Comparison of ENCODE assay signal across 14 cellular contexts in the genomic region with DNA sequence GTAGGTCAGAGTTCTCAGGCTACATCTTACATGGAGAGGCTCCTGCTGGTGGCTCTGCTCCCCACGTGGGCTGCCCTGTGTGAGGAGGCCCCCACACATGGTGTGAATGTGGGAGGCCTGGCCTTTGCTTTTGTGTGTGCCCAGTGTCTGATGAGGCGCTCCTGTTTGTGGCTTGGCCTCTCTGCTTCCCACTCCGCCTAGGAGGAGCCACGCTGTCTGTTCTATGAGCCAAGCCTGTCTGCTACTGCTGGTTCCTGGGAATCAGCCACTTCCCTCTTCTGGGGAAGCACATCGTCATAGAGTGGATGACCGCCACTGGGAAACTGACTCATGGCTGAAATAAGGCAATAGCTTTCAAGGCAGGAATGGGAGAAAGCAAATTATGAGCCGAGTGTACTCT.
DNase-seq lines count a peak whose midpoint lies in the region; ATAC-seq, FAIRE-seq and TF ChIP-seq lines count a peak whose summit lies in the region.
"Had no signal": no experiment of that assay in that cellular context is flagged by ENCODE, and none has a peak within 500 bp of the region (broad histone marks: within the 10 kb centered on the region; RNA-seq: fewer than 3 reads in every experiment).

No MANE protein-coding gene starts in this region.

- DNase-seq in H54 (ENCODE audit: insufficient read length, low spot score) (peak; percentile 71), astrocyte (ENCODE audit: low read depth) (peak; percentile 91), islet precursor cell (peak; percentile 59), pons (ENCODE audit: low spot score) (no peak), SKM-1 (lab: John Stamatoyannopoulos, UW; ENCODE audit: unreplicated experiment) (no peak)
- DNase-seq: activated naive CD8-positive, alpha-beta T cell treated with anti-CD3 and anti-CD28 coated beads, Interleukin-2, amount 50 U/mL, for 24 hours; DMS 273 treated with DMSO at 0.1 percent for 48 hours; esophagus squamous epithelium; H7; MM.1S; NCI-H82; SW 1271 had no signal

- H3K36me3 ChIP-seq in astrocyte (ENCODE audit: insufficient read depth, low read length) (no peaks in the 10 kb centered on the region), subcutaneous abdominal adipose tissue (ENCODE audit: control insufficient read depth in 5 of 5, insufficient read depth in 5 of 5, low read length in 5 of 5) (peaks cover 0 to under 1% (median 0%) of the 10 kb centered on the region in 5 donors)
- H3K36me3 ChIP-seq: esophagus squamous epithelium had no signal

- H4K20me1 ChIP-seq in astrocyte (ENCODE audit: insufficient read depth, low read length), result no peaks in the 10 kb centered on the region

- H2AFZ ChIP-seq in astrocyte (ENCODE audit: low read depth, low read length), result peak overlapping the region; percentile 44

- no peaks in the 10 kb centered on the region for H3K27me3 Mint-ChIP-seq in astrocyte (ENCODE audit: low read depth, unreplicated experiment)

- peaks cover 7% of the 10 kb centered on the region for H3K4me1 Mint-ChIP-seq in astrocyte (ENCODE audit: low read depth, unreplicated experiment)
- H3K4me1 Mint-ChIP-seq: activated naive CD8-positive, alpha-beta T cell treated with anti-CD3 and anti-CD28 coated beads, Interleukin-2, amount 50 U/mL, for 24 hours had no signal

- H3K4me3 ChIP-seq in astrocyte (ENCODE audit: insufficient read depth, low read depth, low read length) (no peak overlapping the region), subcutaneous abdominal adipose tissue (ENCODE audit: low read depth in 1 of 5, low read length in 5 of 5) (no peak overlapping the region)
- H3K4me3 ChIP-seq: esophagus squamous epithelium had no signal

- H3K9ac ChIP-seq in astrocyte (ENCODE audit: low read length) (no peak overlapping the region), subcutaneous abdominal adipose tissue (ENCODE audit: low read length in 5 of 5) (no peak overlapping the region)

- H3K4me2 ChIP-seq in astrocyte (ENCODE audit: low read length), result no peak overlapping the region

- TF ChIP-seq CTCF in astrocyte (IDR thresholded peaks at IDR 0.05; ENCODE audit: insufficient read depth, low read depth, low read length), result no peak

- H3K27me3 ChIP-seq in astrocyte (ENCODE audit: insufficient read depth, low read length) (no peaks in the 10 kb centered on the region), subcutaneous abdominal adipose tissue (ENCODE audit: control insufficient read depth in 5 of 5, insufficient read depth in 4 of 5, low read length in 5 of 5) (no peaks in the 10 kb centered on the region)
- H3K27me3 ChIP-seq: esophagus squamous epithelium had no signal

- ATAC-seq in esophagus mucosa, result no peak
- ATAC-seq: activated naive CD8-positive, alpha-beta T cell treated with anti-CD3 and anti-CD28 coated beads, Interleukin-2, amount 50 U/mL, for 24 hours had no signal

- no peak overlapping the region for H3K27ac ChIP-seq in astrocyte (ENCODE audit: low read depth, low read length)
- peak overlapping the region; percentile 41 for H3K27ac ChIP-seq in subcutaneous abdominal adipose tissue (ENCODE audit: low read depth, low read length)
- H3K27ac ChIP-seq: esophagus squamous epithelium had no signal

- H3K4me1 ChIP-seq in astrocyte (ENCODE audit: insufficient read depth, low read length), result peaks cover 8% of the 10 kb centered on the region
- peaks cover 0 to 6% (median 5%) of the 10 kb centered on the region in 5 donors for H3K4me1 ChIP-seq in subcutaneous abdominal adipose tissue (ENCODE audit: control insufficient read depth in 5 of 5, insufficient read depth in 5 of 5, low read length in 5 of 5)
- H3K4me1 ChIP-seq: esophagus squamous epithelium had no signal

- H3K79me2 ChIP-seq in astrocyte (ENCODE audit: insufficient read depth, low read length), result no peaks in the 10 kb centered on the region

- peak overlapping the region; percentile 64 for H3K27ac Mint-ChIP-seq in astrocyte (ENCODE audit: unreplicated experiment)
- H3K27ac Mint-ChIP-seq: activated naive CD8-positive, alpha-beta T cell treated with anti-CD3 and anti-CD28 coated beads, Interleukin-2, amount 50 U/mL, for 24 hours had no signal

- FAIRE-seq in H54 (lab: Jason Lieb, UNC), result peak; percentile 94
- FAIRE-seq in astrocyte (lab: Jason Lieb, UNC), result peak; percentile 83

- peaks cover 4% of the 10 kb centered on the region for H3K9me3 ChIP-seq in astrocyte (ENCODE audit: insufficient read depth, low read depth, low read length)
- H3K9me3 ChIP-seq in subcutaneous abdominal adipose tissue (ENCODE audit: control insufficient read depth in 5 of 5, low read length in 5 of 5), result peaks cover 0 to 6% (median 0%) of the 10 kb centered on the region in 5 donors
- H3K9me3 ChIP-seq: esophagus squamous epithelium had no signal

- no peaks in the 10 kb centered on the region for H3K36me3 Mint-ChIP-seq in astrocyte (ENCODE audit: low read depth, unreplicated experiment)

- H3K9me3 Mint-ChIP-seq in astrocyte (ENCODE audit: unreplicated experiment), result peaks cover 13% of the 10 kb centered on the region

- 0 out of 2 replicates have a peak, but pooled peaks have one; percentile 15 for TF ChIP-seq POLR2A in H54 (IDR thresholded peaks at IDR 0.05; ENCODE audit: low read depth, low read length)

- H3K4me3 Mint-ChIP-seq in astrocyte (ENCODE audit: unreplicated experiment), result no peak overlapping the region
- H3K4me3 Mint-ChIP-seq: activated naive CD8-positive, alpha-beta T cell treated with anti-CD3 and anti-CD28 coated beads, Interleukin-2, amount 50 U/mL, for 24 hours had no signal

Comparison
In these comparisons a context has a peak if more than half of its experiments do, and no peak if none do; other contexts are left out.
1. DNase-seq: peak in H54 (single experiment), astrocyte (single experiment) and islet precursor cell (single experiment); none in pons (single experiment) and SKM-1 (single experiment).